ENCODE assay signal across 32 cellular contexts in the genomic region with DNA sequence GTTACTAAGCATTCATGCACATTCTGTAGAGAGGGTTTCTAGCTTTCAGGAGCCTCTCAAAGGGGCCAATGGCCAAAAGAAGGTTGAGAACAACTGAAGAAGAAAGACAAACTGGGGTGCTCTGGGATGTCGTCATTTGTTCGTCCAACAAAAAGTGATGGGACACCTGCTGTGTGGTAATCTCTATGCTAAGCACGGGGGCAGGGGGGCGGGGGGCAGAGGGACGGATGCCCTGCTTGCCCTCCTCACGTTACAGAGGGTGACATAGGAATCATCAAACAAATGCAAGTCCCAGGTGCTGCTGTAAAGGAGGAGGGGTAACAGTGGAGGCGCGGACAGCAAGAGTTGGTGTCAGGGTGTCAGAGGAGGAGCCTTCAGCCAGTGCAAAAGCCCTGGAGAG. TPM values are rescaled to one million over a fixed set of nuclear protein-coding genes. Genes with fewer than 3 reads are reported as not detected.
"Had no signal": no experiment of that assay in that cellular context is flagged by ENCODE, and none has a peak within 500 bp of the region (broad histone marks: within the 10 kb centered on the region; RNA-seq: fewer than 3 reads in every experiment).

No MANE protein-coding gene starts in this region.

- H3K4me3 ChIP-seq: gastroesophageal sphincter, hepatocyte, pancreas, prostate gland, sigmoid colon, vagina had no signal

- H3K4me1 Mint-ChIP-seq: activated CD4-positive, alpha-beta T cell treated with anti-CD3 and anti-CD28 coated beads, Interleukin-2, amount 10 ng/mL, durations not matched to agents 24 days and 14 days; activated T-helper 17 cell treated with anti-CD3 and anti-CD28 coated beads, Interleukin-2, amount 50 U/mL, for 72 hours; stimulated activated memory B cell treated with anti-CD40 and anti-IgM and Interleukin-4, amounts not matched to agents 10 μg/mL and 1 μg/mL and 100 μg/mL, for 72 hours; stimulated activated naive CD8-positive, alpha-beta T cell treated with anti-CD3 and anti-CD28 coated beads, Interleukin-15, amount 100 ng/mL, for 72 hours had no signal

- H3K4me3 Mint-ChIP-seq: activated CD4-positive, alpha-beta memory T cell treated with anti-CD3 and anti-CD28 coated beads for 36 hours; activated CD4-positive, alpha-beta T cell treated with anti-CD3 and anti-CD28 coated beads, Interleukin-2, amount 10 ng/mL, durations not matched to agents 24 days and 14 days; activated T-cell treated with anti-CD3 and anti-CD28 coated beads, Interleukin-2, amount 50 U/mL, for 4 hours; activated T-helper 17 cell treated with anti-CD3 and anti-CD28 coated beads, Interleukin-2, amount 50 U/mL, for 72 hours; effector memory CD8-positive, alpha-beta T cell; nephron progenitor cell; stimulated activated memory B cell treated with anti-CD40 and anti-IgM and Interleukin-4, amounts not matched to agents 10 μg/mL and 1 μg/mL and 100 μg/mL, for 72 hours; stimulated activated naive CD8-positive, alpha-beta T cell treated with anti-CD3 and anti-CD28 coated beads, Interleukin-15, amount 100 ng/mL, for 72 hours; T-helper 2 cell treated with Interferon-gamma antibody and Interleukin-4, amounts not matched to agents 5 μg/mL and 100 μg/mL, for 36 hours; type B pancreatic cell had no signal

- H3K36me3 Mint-ChIP-seq: stimulated activated memory B cell treated with anti-CD40 and anti-IgM and Interleukin-4, amounts not matched to agents 10 μg/mL and 1 μg/mL and 100 μg/mL, for 72 hours; type B pancreatic cell had no signal

- H3K4me2 ChIP-seq: hepatocyte had no signal

- H3K27me3 ChIP-seq: pancreas, vagina had no signal

- DNase-seq: activated CD4-positive, alpha-beta memory T cell treated with anti-CD3 and anti-CD28 coated beads for 36 hours; activated CD4-positive, alpha-beta T cell treated with anti-CD3 and anti-CD28 coated beads, Interleukin-2, amount 10 ng/mL, durations not matched to agents 24 days and 14 days; activated CD4-positive, CD25-positive, alpha-beta regulatory T cell treated with anti-CD3 and anti-CD28 coated beads, Interleukin-2, amount 50 U/mL, for 72 hours; activated CD8-positive, alpha-beta memory T cell treated with anti-CD3 and anti-CD28 coated beads, Interleukin-2, amount 50 U/mL, for 4 hours; activated gamma-delta T cell treated with Interleukin-2 at 50 U/mL for 16 hours; activated naive CD4-positive, alpha-beta T cell treated with anti-CD3 and anti-CD28 coated beads, Interleukin-2, amount 50 U/mL, for 16 hours; activated T-cell treated with anti-CD3 and anti-CD28 coated beads, Interleukin-2, amount 50 U/mL, for 4 hours; amniotic stem cell; caudate nucleus; cortex of kidney; effector memory CD8-positive, alpha-beta T cell; islet precursor cell; left ventricle myocardium superior; nephron progenitor cell; pancreas; retina; sigmoid colon; small intestine; stimulated activated CD4-positive, alpha-beta T cell treated with anti-CD3 and anti-CD28 coated beads, Interleukin-4, amount 100 ng/mL, for 4 hours; stimulated activated CD8-positive, alpha-beta memory T cell treated with anti-CD3 and anti-CD28 coated beads, Interleukin-4, amount 100 ng/mL, for 48 hours; stimulated activated naive CD8-positive, alpha-beta T cell treated with anti-CD3 and anti-CD28 coated beads, Interleukin-15, amount 100 ng/mL, for 72 hours; substantia nigra had no signal

- H2AFZ ChIP-seq: hepatocyte had no signal

- ATAC-seq: activated T-cell treated with anti-CD3 and anti-CD28 coated beads, Interleukin-2, amount 50 U/mL, for 4 hours; activated T-helper 17 cell treated with anti-CD3 and anti-CD28 coated beads, Interleukin-2, amount 50 U/mL, for 72 hours; effector memory CD8-positive, alpha-beta T cell; gastroesophageal sphincter; left ventricle myocardium superior; stimulated activated memory B cell treated with anti-CD40 and anti-IgM and Interleukin-4, amounts not matched to agents 10 μg/mL and 1 μg/mL and 100 μg/mL, for 72 hours; stimulated activated naive CD8-positive, alpha-beta T cell treated with anti-CD3 and anti-CD28 coated beads, Interleukin-15, amount 100 ng/mL, for 72 hours had no signal

- H3K4me1 ChIP-seq: gastroesophageal sphincter, pancreas, prostate gland, sigmoid colon, vagina had no signal

- H3K79me2 ChIP-seq: hepatocyte had no signal

- H3K9me3 ChIP-seq: pancreas, prostate gland, vagina had no signal

- H3K27ac Mint-ChIP-seq: activated CD4-positive, alpha-beta memory T cell treated with anti-CD3 and anti-CD28 coated beads for 36 hours; activated CD4-positive, alpha-beta T cell treated with anti-CD3 and anti-CD28 coated beads, Interleukin-2, amount 10 ng/mL, durations not matched to agents 24 days and 14 days; activated T-helper 17 cell treated with anti-CD3 and anti-CD28 coated beads, Interleukin-2, amount 50 U/mL, for 72 hours; effector memory CD8-positive, alpha-beta T cell; nephron progenitor cell; stimulated activated memory B cell treated with anti-CD40 and anti-IgM and Interleukin-4, amounts not matched to agents 10 μg/mL and 1 μg/mL and 100 μg/mL, for 72 hours; stimulated activated naive CD8-positive, alpha-beta T cell treated with anti-CD3 and anti-CD28 coated beads, Interleukin-15, amount 100 ng/mL, for 72 hours; T-helper 2 cell treated with Interferon-gamma antibody and Interleukin-4, amounts not matched to agents 5 μg/mL and 100 μg/mL, for 36 hours; type B pancreatic cell had no signal

- H3K36me3 ChIP-seq: gastroesophageal sphincter, pancreas, prostate gland, sigmoid colon, vagina had no signal

- H3K27ac ChIP-seq: gastroesophageal sphincter, hepatocyte, pancreas, prostate gland, sigmoid colon, vagina had no signal

RNA-seq across cellular contexts. Expression of a gene that starts 12.8 kb away (rescaled TPM):
- total RNA-seq: activated CD4-positive, alpha-beta memory T cell treated with anti-CD3 and anti-CD28 coated beads for 36 hours; activated CD4-positive, alpha-beta T cell treated with anti-CD3 and anti-CD28 coated beads, Interleukin-2, amount 10 ng/mL, durations not matched to agents 24 days and 14 days; activated CD8-positive, alpha-beta memory T cell treated with anti-CD3 and anti-CD28 coated beads for 36 hours; activated T-helper 17 cell treated with anti-CD3 and anti-CD28 coated beads, Interleukin-2, amount 50 U/mL, for 72 hours; endothelial cell of umbilical vein had no signal
